ENCODE assay signal across 15 cellular contexts in the genomic region with DNA sequence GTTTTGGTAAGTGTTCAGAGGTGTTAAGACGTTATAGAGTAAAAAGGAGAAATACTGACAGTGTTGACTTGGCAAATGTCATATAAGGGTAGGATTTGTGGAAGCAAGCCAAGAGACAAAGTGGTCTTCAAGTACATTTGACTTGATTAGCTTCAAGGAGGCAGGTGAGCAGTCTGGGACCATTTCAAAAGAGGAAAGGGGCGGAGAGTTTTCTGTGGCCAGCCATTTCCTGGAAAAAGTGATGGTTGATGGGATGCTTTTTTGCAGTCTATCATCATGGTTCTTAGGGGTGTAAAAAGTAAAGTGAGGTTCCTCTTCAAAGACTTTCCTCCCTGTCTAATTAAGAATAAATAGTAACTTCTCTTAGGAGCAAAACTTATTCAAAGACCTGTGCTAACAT. TPM values are rescaled to one million over a fixed set of nuclear protein-coding genes. Genes with fewer than 3 reads are reported as not detected.
DNase-seq lines count a peak whose midpoint lies in the region; ATAC-seq and TF ChIP-seq lines count a peak whose summit lies in the region.
"Had no signal": no experiment of that assay in that cellular context is flagged by ENCODE, and none has a peak within 500 bp of the region (broad histone marks: within the 10 kb centered on the region; RNA-seq: fewer than 3 reads in every experiment).

No MANE protein-coding gene starts in this region.

- peak overlapping the region; percentile 31 for H3K4me3 Mint-ChIP-seq in activated CD4-positive, alpha-beta T cell treated with anti-CD3 and anti-CD28 coated beads, Interleukin-2, amount 10 ng/mL, durations not matched to agents 7 days and 5 days
- H3K4me3 Mint-ChIP-seq in activated T-helper 2 cell treated with anti-CD3 and anti-CD28 coated beads, Interferon-gamma antibody, Interleukin-2, Interleukin-4, amounts not matched to agents 10 μg/mL and 5 μg/mL and 100 μg/mL, durations not matched to agents 14 hours and 24 hours and 36 hours (ENCODE audit: low read depth): peak overlapping the region; percentile 41
- peak overlapping the region; percentile 13 for H3K4me3 Mint-ChIP-seq in natural killer cell
- H3K4me3 Mint-ChIP-seq: dendritic cell treated with granulocyte-macrophage colony-stimulating factor and Interleukin-4, amounts not matched to agents 40 ng/mL and 50 ng/mL, for 4 days had no signal

- H3K4me3 ChIP-seq in Jurkat, Clone E6-1 (ENCODE audit: low read length): no peak overlapping the region; the same call in 1 of the 2 replicates
- no peak overlapping the region for H3K4me3 ChIP-seq in heart right ventricle
- H3K4me3 ChIP-seq: SK-N-MC, thoracic aorta had no signal

- POLR2A ChIA-PET in activated CD4-positive, alpha-beta T cell treated with anti-CD3 and anti-CD28 coated beads, Interleukin-2, amount 10 ng/mL, durations not matched to agents 7 days and 5 days (lab: Charles Lee): no interaction called here

- no peaks in the 10 kb centered on the region for H3K27me3 ChIP-seq in heart right ventricle

- peaks cover 88% of the 10 kb centered on the region for H3K36me3 Mint-ChIP-seq in activated CD4-positive, alpha-beta T cell treated with anti-CD3 and anti-CD28 coated beads, Interleukin-2, amount 10 ng/mL, durations not matched to agents 7 days and 5 days (ENCODE audit: low read depth)
- peaks cover 90% of the 10 kb centered on the region for H3K36me3 Mint-ChIP-seq in activated T-helper 2 cell treated with anti-CD3 and anti-CD28 coated beads, Interferon-gamma antibody, Interleukin-2, Interleukin-4, amounts not matched to agents 10 μg/mL and 5 μg/mL and 100 μg/mL, durations not matched to agents 14 hours and 24 hours and 36 hours (ENCODE audit: low read depth)
- H3K36me3 Mint-ChIP-seq in natural killer cell: peaks cover 12% of the 10 kb centered on the region

- peaks cover 62% of the 10 kb centered on the region for H3K4me1 Mint-ChIP-seq in activated CD4-positive, alpha-beta T cell treated with anti-CD3 and anti-CD28 coated beads, Interleukin-2, amount 10 ng/mL, durations not matched to agents 7 days and 5 days
- peaks cover 70% of the 10 kb centered on the region for H3K4me1 Mint-ChIP-seq in activated T-helper 2 cell treated with anti-CD3 and anti-CD28 coated beads, Interferon-gamma antibody, Interleukin-2, Interleukin-4, amounts not matched to agents 10 μg/mL and 5 μg/mL and 100 μg/mL, durations not matched to agents 14 hours and 24 hours and 36 hours (ENCODE audit: low read depth)
- H3K4me1 Mint-ChIP-seq in natural killer cell: peaks cover 35 to 36% of the 10 kb centered on the region in 2 donors

- peaks cover 5% of the 10 kb centered on the region for H3K9me3 Mint-ChIP-seq in activated CD4-positive, alpha-beta T cell treated with anti-CD3 and anti-CD28 coated beads, Interleukin-2, amount 10 ng/mL, durations not matched to agents 7 days and 5 days
- peaks cover 4% of the 10 kb centered on the region for H3K9me3 Mint-ChIP-seq in activated T-helper 2 cell treated with anti-CD3 and anti-CD28 coated beads, Interferon-gamma antibody, Interleukin-2, Interleukin-4, amounts not matched to agents 10 μg/mL and 5 μg/mL and 100 μg/mL, durations not matched to agents 14 hours and 24 hours and 36 hours
- H3K9me3 Mint-ChIP-seq in natural killer cell: no peaks in the 10 kb centered on the region
- H3K9me3 Mint-ChIP-seq: dendritic cell treated with granulocyte-macrophage colony-stimulating factor and Interleukin-4, amounts not matched to agents 40 ng/mL and 50 ng/mL, for 4 days had no signal

- WGBS in heart right ventricle, 2 donors: 61 to 68% methylated on average over 2 of the region's 2 CpGs

- peak; percentile 20 for DNase-seq in activated CD4-positive, alpha-beta T cell treated with anti-CD3 and anti-CD28 coated beads, Interleukin-2, amount 10 ng/mL, durations not matched to agents 7 days and 5 days
- no peak for DNase-seq in activated CD4-positive, alpha-beta T cell treated with anti-CD3 and anti-CD28 coated beads for 1 hour
- DNase-seq in Jurkat, Clone E6-1 (ENCODE audit: low read depth, low spot score): peak; percentile 71
- DNase-seq in activated T-helper 2 cell treated with anti-CD3 and anti-CD28 coated beads, Interferon-gamma antibody, Interleukin-2, Interleukin-4, amounts not matched to agents 10 μg/mL and 5 μg/mL and 100 μg/mL, durations not matched to agents 14 hours and 24 hours and 36 hours (ENCODE audit: low spot score): peak; percentile 37
- DNase-seq in natural killer cell: no peak
- no peak for DNase-seq in heart right ventricle
- DNase-seq in NCI-H146 (lab: John Stamatoyannopoulos, UW): no peak
- no peak for DNase-seq in T1000 (lab: John Stamatoyannopoulos, UW)
- DNase-seq: Calu3, kidney glomerular epithelial cell, NCI-H345 had no signal

- H3K9me3 ChIP-seq in heart right ventricle: no peaks in the 10 kb centered on the region
- H3K9me3 ChIP-seq: thoracic aorta had no signal

- peak overlapping the region; percentile 72 for H3K27ac Mint-ChIP-seq in activated CD4-positive, alpha-beta T cell treated with anti-CD3 and anti-CD28 coated beads, Interleukin-2, amount 10 ng/mL, durations not matched to agents 7 days and 5 days
- H3K27ac Mint-ChIP-seq in activated T-helper 2 cell treated with anti-CD3 and anti-CD28 coated beads, Interferon-gamma antibody, Interleukin-2, Interleukin-4, amounts not matched to agents 10 μg/mL and 5 μg/mL and 100 μg/mL, durations not matched to agents 14 hours and 24 hours and 36 hours: peak overlapping the region; percentile 81
- H3K27ac Mint-ChIP-seq in natural killer cell: peak overlapping the region; percentile 4 to 18
- H3K27ac Mint-ChIP-seq: dendritic cell treated with granulocyte-macrophage colony-stimulating factor and Interleukin-4, amounts not matched to agents 40 ng/mL and 50 ng/mL, for 4 days had no signal

- H3K27me3 Mint-ChIP-seq in activated CD4-positive, alpha-beta T cell treated with anti-CD3 and anti-CD28 coated beads, Interleukin-2, amount 10 ng/mL, durations not matched to agents 7 days and 5 days: no peaks in the 10 kb centered on the region
- H3K27me3 Mint-ChIP-seq in activated T-helper 2 cell treated with anti-CD3 and anti-CD28 coated beads, Interferon-gamma antibody, Interleukin-2, Interleukin-4, amounts not matched to agents 10 μg/mL and 5 μg/mL and 100 μg/mL, durations not matched to agents 14 hours and 24 hours and 36 hours (ENCODE audit: low read depth): no peaks in the 10 kb centered on the region
- H3K27me3 Mint-ChIP-seq in natural killer cell (ENCODE audit: low read depth in 2 of 2): no peaks in the 10 kb centered on the region
- H3K27me3 Mint-ChIP-seq: dendritic cell treated with granulocyte-macrophage colony-stimulating factor and Interleukin-4, amounts not matched to agents 40 ng/mL and 50 ng/mL, for 4 days; progenitor cell of endocrine pancreas had no signal

- CTCF ChIA-PET in activated CD4-positive, alpha-beta T cell treated with anti-CD3 and anti-CD28 coated beads, Interleukin-2, amount 10 ng/mL, durations not matched to agents 7 days and 5 days (lab: Charles Lee): no interaction called here

- peaks cover 0 to 34% (median 7%) of the 10 kb centered on the region in 9 donors for H3K4me1 ChIP-seq in heart right ventricle

- H3K36me3 ChIP-seq in heart right ventricle: peaks cover 0 to 86% (median 11%) of the 10 kb centered on the region in 9 donors
- H3K36me3 ChIP-seq: thoracic aorta had no signal

- intact Hi-C loops in activated T-helper 2 cell treated with anti-CD3 and anti-CD28 coated beads, Interferon-gamma antibody, Interleukin-2, Interleukin-4, amounts not matched to agents 10 μg/mL and 5 μg/mL and 100 μg/mL, durations not matched to agents 14 hours and 24 hours and 36 hours (cut with micrococcal nuclease): no loop called here
- intact Hi-C loops in natural killer cell (cut with micrococcal nuclease): no loop called here
- intact Hi-C loops in heart right ventricle (cut with DNase I): no loop called here

- TF ChIP-seq CTCF in natural killer cell (IDR thresholded peaks at IDR 0.05) (no peak), heart right ventricle (IDR thresholded peaks at IDR 0.05) (no peak)

- ATAC-seq in natural killer cell: no peak
- ATAC-seq in heart right ventricle: no peak

- H3K27ac ChIP-seq in heart right ventricle: peak overlapping the region in 3 of 10 donors; percentile 9 to 39 (median 15)
- H3K27ac ChIP-seq: SK-N-MC, thoracic aorta had no signal

RNA-seq across cellular contexts. Expression of gene FKBP1A, which starts 28.7 kb away (rescaled TPM):
- total RNA-seq in activated CD4-positive, alpha-beta T cell treated with anti-CD3 and anti-CD28 coated beads, Interleukin-2, amount 10 ng/mL, durations not matched to agents 7 days and 5 days: 100 to 1,000 TPM; 207 to 238 TPM
- 569 TPM for polyA plus RNA-seq in Jurkat, Clone E6-1 (2012; ENCODE audit: insufficient read depth, insufficient read length)
- total RNA-seq in activated T-helper 2 cell treated with anti-CD3 and anti-CD28 coated beads, Interferon-gamma antibody, Interleukin-2, Interleukin-4, amounts not matched to agents 10 μg/mL and 5 μg/mL and 100 μg/mL, durations not matched to agents 14 hours and 24 hours and 36 hours: 320 and 330 TPM in 2 replicates
- 10 to 100 TPM; 74.6 to 76.4 (median 75.4) TPM for total RNA-seq in natural killer cell
- total RNA-seq in heart right ventricle: 100 to 1,000 TPM; 112 to 276 (median 140) TPM
- 100 to 1,000 TPM; 110 to 311 TPM for polyA plus RNA-seq in heart right ventricle

RNA-seq across cellular contexts. Expression of gene SDCBP2, which starts 35.2 kb away (rescaled TPM):
- total RNA-seq in activated CD4-positive, alpha-beta T cell treated with anti-CD3 and anti-CD28 coated beads, Interleukin-2, amount 10 ng/mL, durations not matched to agents 7 days and 5 days: 1 to 10 TPM; 1.4 to 2.2 TPM
- polyA plus RNA-seq in Jurkat, Clone E6-1 (2012; ENCODE audit: insufficient read depth, insufficient read length): 4.2 TPM
- total RNA-seq in activated T-helper 2 cell treated with anti-CD3 and anti-CD28 coated beads, Interferon-gamma antibody, Interleukin-2, Interleukin-4, amounts not matched to agents 10 μg/mL and 5 μg/mL and 100 μg/mL, durations not matched to agents 14 hours and 24 hours and 36 hours: 3.2 and 4.1 TPM in 2 replicates
- total RNA-seq in natural killer cell (1 to 10 TPM; 2.0 to 2.7 (median 2.6) TPM), heart right ventricle (1 to 10 TPM in 9 of 10 donors, under 1 TPM in 1; 0.62 to 4.3 (median 1.8) TPM)
- 1 to 10 TPM; 2.7 to 4.2 TPM for polyA plus RNA-seq in heart right ventricle

Comparison
In these comparisons a context has a peak if more than half of its experiments do, and no peak if none do; other contexts are left out.
1. DNase-seq: peak in activated CD4-positive, alpha-beta T cell treated with anti-CD3 and anti-CD28 coated beads, Interleukin-2, amount 10 ng/mL, durations not matched to agents 7 days and 5 days (single experiment), Jurkat, Clone E6-1 (single experiment) and activated T-helper 2 cell treated with anti-CD3 and anti-CD28 coated beads, Interferon-gamma antibody, Interleukin-2, Interleukin-4, amounts not matched to agents 10 μg/mL and 5 μg/mL and 100 μg/mL, durations not matched to agents 14 hours and 24 hours and 36 hours (single experiment); none in activated CD4-positive, alpha-beta T cell treated with anti-CD3 and anti-CD28 coated beads for 1 hour (single experiment), natural killer cell (single experiment), heart right ventricle (0 of 2), NCI-H146 (single experiment) and T1000 (single experiment).
2. H3K27ac Mint-ChIP-seq: peak in every context shown above with its lines; median percentile 81 in activated T-helper 2 cell treated with anti-CD3 and anti-CD28 coated beads, Interferon-gamma antibody, Interleukin-2, Interleukin-4, amounts not matched to agents 10 μg/mL and 5 μg/mL and 100 μg/mL, durations not matched to agents 14 hours and 24 hours and 36 hours; 72 in activated CD4-positive, alpha-beta T cell treated with anti-CD3 and anti-CD28 coated beads, Interleukin-2, amount 10 ng/mL, durations not matched to agents 7 days and 5 days; 11 in natural killer cell.
3. Peak in every context shown above with its lines, with median percentiles within 50 percentile points of each other: H3K4me3 Mint-ChIP-seq.